Comparison of ENCODE assay signal across 13 cellular contexts in the genomic region with DNA sequence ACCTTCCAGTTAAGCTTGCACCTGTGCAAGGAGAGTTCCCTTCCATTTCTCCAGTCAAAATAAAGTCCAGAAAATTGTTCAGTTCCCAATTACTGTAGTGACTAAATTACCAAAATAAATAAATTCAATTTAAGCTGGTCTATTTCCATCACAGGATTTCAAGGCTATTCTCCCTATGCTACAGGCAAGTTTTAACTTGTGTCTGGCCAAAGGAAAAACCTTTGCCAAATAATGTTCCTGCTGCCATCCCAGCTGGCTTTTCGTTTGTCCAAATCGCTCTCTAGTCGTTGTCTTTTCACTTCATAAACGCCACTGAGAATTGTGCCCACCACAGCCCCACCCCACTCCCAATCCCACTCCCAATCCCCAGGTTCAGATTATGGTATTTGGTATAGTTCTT. TPM values are rescaled to one million over a fixed set of nuclear protein-coding genes. Genes with fewer than 3 reads are reported as not detected.
DNase-seq lines count a peak whose midpoint lies in the region; ATAC-seq, FAIRE-seq and TF ChIP-seq lines count a peak whose summit lies in the region.
"Had no signal": no experiment of that assay in that cellular context is flagged by ENCODE, and none has a peak within 500 bp of the region (broad histone marks: within the 10 kb centered on the region; RNA-seq: fewer than 3 reads in every experiment).

No MANE protein-coding gene starts in this region.

- no peak overlapping the region for H4K8ac ChIP-seq in mesendoderm (ENCODE audit: low read depth, low read length)

- no peak overlapping the region for H2AK5ac ChIP-seq in mesendoderm (ENCODE audit: low read length)

- DNase-seq in NCI-H524 treated with DMSO at 0.1 percent for 48 hours (lab: John Stamatoyannopoulos, UW) (peak; percentile 30), bronchial epithelial cell (ENCODE audit: low read depth) (peak; percentile 15), mesendoderm (no peak), T-helper 2 cell (no peak)
- DNase-seq: activated CD4-positive, CD25-positive, alpha-beta regulatory T cell treated with anti-CD3 and anti-CD28 coated beads, Interleukin-2, amount 50 U/mL, for 72 hours; activated T-cell treated with anti-CD3 and anti-CD28 coated beads, Interleukin-2, amount 50 U/mL, for 4 hours; NCI-H1694 treated with DMSO at 0.1 percent for 48 hours had no signal

- H3K18ac ChIP-seq in mesendoderm (ENCODE audit: low read length) = peak overlapping the region; percentile 24

- H3K23ac ChIP-seq in mesendoderm (ENCODE audit: low read length) = no peak overlapping the region

- no peak overlapping the region for H3K4ac ChIP-seq in mesendoderm (ENCODE audit: low read depth, low read length)

- H3K27me3 ChIP-seq in bronchial epithelial cell (ENCODE audit: control insufficient read depth, insufficient read depth, low read length) (peaks cover 22% of the 10 kb centered on the region), mesendoderm (ENCODE audit: insufficient read depth, low read length, poor library complexity) (no peaks in the 10 kb centered on the region), skeletal muscle tissue (ENCODE audit: control insufficient read depth in 3 of 3, insufficient read depth in 3 of 3, low read length in 3 of 3) (peaks cover 15 to 23% (median 20%) of the 10 kb centered on the region in 3 donors)
- H3K27me3 ChIP-seq: BLaER1 had no signal

- H3K79me1 ChIP-seq in mesendoderm (ENCODE audit: low read length) = no peaks in the 10 kb centered on the region

- H3K4me3 ChIP-seq in bronchial epithelial cell (ENCODE audit: low read depth, low read length) (no peak overlapping the region), mesendoderm (ENCODE audit: low read length) (peak overlapping the region; percentile 9), skeletal muscle tissue (ENCODE audit: low read length in 3 of 3) (peak overlapping the region; percentile 71 to 85 (median 79))
- H3K4me3 ChIP-seq: BLaER1 had no signal

- no peak overlapping the region for H3K27ac ChIP-seq in mesendoderm (ENCODE audit: low read depth, low read length)
- no peak overlapping the region for H3K27ac ChIP-seq in skeletal muscle tissue (ENCODE audit: low read depth, low read length)
- H3K27ac ChIP-seq: adrenal gland, BLaER1 had no signal

- no peaks in the 10 kb centered on the region for H3K4me1 ChIP-seq in mesendoderm (ENCODE audit: control insufficient read depth, low read depth, low read length)
- peaks cover 2 to 20% (median 15%) of the 10 kb centered on the region in 3 donors for H3K4me1 ChIP-seq in skeletal muscle tissue (ENCODE audit: control insufficient read depth in 3 of 3, insufficient read depth in 3 of 3, low read length in 3 of 3)
- H3K4me1 ChIP-seq: BLaER1 had no signal

- no peak overlapping the region for H4K5ac ChIP-seq in mesendoderm (ENCODE audit: low read length)

- H3K9ac ChIP-seq in mesendoderm (ENCODE audit: low read length) = peak overlapping the region; percentile 11
- H3K9ac ChIP-seq in skeletal muscle tissue (ENCODE audit: low read depth in 1 of 3, low read length in 3 of 3) = peak overlapping the region in 2 of 3 donors; percentile 13 to 87
- H3K9ac ChIP-seq: BLaER1 had no signal

- WGBS in mesendoderm (ENCODE audit: extremely low coverage, insufficient coverage, low lambda C conversion rate) = no CpG with 5 or more reads among the region's 4 CpGs

- TF ChIP-seq CTCF in bronchial epithelial cell (IDR thresholded peaks at IDR 0.05; ENCODE audit: insufficient read depth, low read length, severe bottlenecking) = no peak

- H3K4me2 ChIP-seq in mesendoderm (ENCODE audit: low read length) = peak overlapping the region; percentile 49
- H3K4me2 ChIP-seq: BLaER1 had no signal

- ATAC-seq in GM19397 (IDR thresholded peaks at IDR 0.05; ENCODE audit: unreplicated experiment) = no peak
- no peak for ATAC-seq in HG03442 (IDR thresholded peaks at IDR 0.05; ENCODE audit: unreplicated experiment)
- ATAC-seq: activated T-cell treated with anti-CD3 and anti-CD28 coated beads, Interleukin-2, amount 50 U/mL, for 4 hours had no signal

- no peak overlapping the region for H2BK15ac ChIP-seq in mesendoderm (replicated peaks; ENCODE audit: low read depth)

- H3K56ac ChIP-seq in mesendoderm (ENCODE audit: low read length) = no peak overlapping the region

- no peaks in the 10 kb centered on the region for H3K79me2 ChIP-seq in mesendoderm (ENCODE audit: control insufficient read depth, insufficient read depth, low read length)

- no peak overlapping the region for H2BK5ac ChIP-seq in mesendoderm (ENCODE audit: low read length)

- H3K9me3 ChIP-seq in skeletal muscle tissue (ENCODE audit: control insufficient read depth in 3 of 3, low read length in 3 of 3) = no peaks in the 10 kb centered on the region
- H3K9me3 ChIP-seq: adrenal gland had no signal

- FAIRE-seq in bronchial epithelial cell (lab: Jason Lieb, UNC) = no peak
- FAIRE-seq: GM18507 had no signal

- H3K36me3 ChIP-seq in bronchial epithelial cell (ENCODE audit: control insufficient read depth, insufficient read depth, low read length) = no peaks in the 10 kb centered on the region
- no peaks in the 10 kb centered on the region for H3K36me3 ChIP-seq in mesendoderm (ENCODE audit: control insufficient read depth, insufficient read depth, low read length)
- no peaks in the 10 kb centered on the region for H3K36me3 ChIP-seq in skeletal muscle tissue (ENCODE audit: control insufficient read depth in 3 of 3, insufficient read depth in 3 of 3, low read length in 3 of 3)
- H3K36me3 ChIP-seq: adrenal gland, BLaER1 had no signal

- H2BK120ac ChIP-seq in mesendoderm (ENCODE audit: low read depth, low read length) = no peak overlapping the region

RNA-seq across cellular contexts. Expression of a gene that starts 2.4 kb away (rescaled TPM):
- under 0.01 TPM in 1 of 2 replicates, not detected in the other for total RNA-seq in bronchial epithelial cell
- polyA plus RNA-seq in mesendoderm (2013, experiment 1 of 2) = 1.1 TPM
- 1.4 TPM for polyA plus RNA-seq in mesendoderm (2013, experiment 2 of 2)
- not detected for total RNA-seq in skeletal muscle tissue
- total RNA-seq: activated T-cell treated with anti-CD3 and anti-CD28 coated beads, Interleukin-2, amount 50 U/mL, for 4 hours had no signal

Comparison
In these comparisons a context has a peak if more than half of its experiments do, and no peak if none do; other contexts are left out.
1. DNase-seq: peak in NCI-H524 treated with DMSO at 0.1 percent for 48 hours (single experiment) and bronchial epithelial cell (single experiment); none in mesendoderm (single experiment) and T-helper 2 cell (0 of 5).